Comparison of ENCODE assay signal across 15 cellular contexts in the genomic region with DNA sequence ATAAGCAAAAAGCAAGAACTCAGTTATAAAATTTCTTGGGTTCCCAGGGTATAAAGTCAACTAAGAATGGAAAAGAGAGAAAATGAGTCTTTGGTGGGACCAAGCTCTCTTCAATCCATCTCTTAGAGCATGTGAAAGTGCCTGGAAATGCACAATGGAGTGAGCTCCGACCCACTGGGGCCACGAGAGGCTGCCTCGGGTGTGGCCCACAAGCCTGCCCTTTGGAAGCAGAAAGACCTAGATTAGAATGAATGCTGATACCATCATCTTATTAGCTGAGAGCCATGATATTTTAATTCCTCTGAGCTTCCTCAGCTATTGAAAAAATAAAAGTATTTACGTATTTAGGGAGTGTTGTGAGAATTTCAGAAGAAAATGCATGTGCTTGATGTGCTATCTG. TPM values are rescaled to one million over a fixed set of nuclear protein-coding genes. Genes with fewer than 3 reads are reported as not detected.
DNase-seq lines count a peak whose midpoint lies in the region; ATAC-seq and TF ChIP-seq lines count a peak whose summit lies in the region.
"Had no signal": no experiment of that assay in that cellular context is flagged by ENCODE, and none has a peak within 500 bp of the region (broad histone marks: within the 10 kb centered on the region; RNA-seq: fewer than 3 reads in every experiment).

No MANE protein-coding gene starts in this region.

- TF ChIP-seq EP300 in suprapubic skin (IDR thresholded peaks at IDR 0.05), result no peak

- peak overlapping the region; percentile 65 for H3K27ac ChIP-seq in suprapubic skin
- H3K27ac ChIP-seq: C4-2B had no signal

- no peak for ATAC-seq in activated CD8-positive, alpha-beta T cell treated with anti-CD3 and anti-CD28 coated beads for 36 hours
- no peak for ATAC-seq in activated CD8-positive, alpha-beta T cell treated with anti-CD3 and anti-CD28 coated beads, Interleukin-2, amount 10 ng/mL, durations not matched to agents 7 days and 5 days
- no peak for ATAC-seq in stimulated activated naive CD8-positive, alpha-beta T cell treated with anti-CD3 and anti-CD28 coated beads, Interleukin-15, amount 100 ng/mL, for 72 hours
- ATAC-seq in esophagus mucosa, result no peak

- no peaks in the 10 kb centered on the region for H3K27me3 ChIP-seq in suprapubic skin
- H3K27me3 ChIP-seq: BE2C had no signal

- no peaks in the 10 kb centered on the region for H3K27me3 Mint-ChIP-seq in activated CD8-positive, alpha-beta T cell treated with anti-CD3 and anti-CD28 coated beads for 36 hours
- no peaks in the 10 kb centered on the region for H3K27me3 Mint-ChIP-seq in activated CD8-positive, alpha-beta T cell treated with anti-CD3 and anti-CD28 coated beads, Interleukin-2, amount 10 ng/mL, durations not matched to agents 7 days and 5 days (ENCODE audit: low read depth)
- H3K27me3 Mint-ChIP-seq in stimulated activated naive CD8-positive, alpha-beta T cell treated with anti-CD3 and anti-CD28 coated beads, Interleukin-15, Interleukin-2, amounts not matched to agents 100 ng/mL and 50 ng/mL, for 24 hours, result no peaks in the 10 kb centered on the region
- H3K27me3 Mint-ChIP-seq in stimulated activated naive CD8-positive, alpha-beta T cell treated with anti-CD3 and anti-CD28 coated beads, Interleukin-15, amount 100 ng/mL, for 72 hours, result no peaks in the 10 kb centered on the region
- no peaks in the 10 kb centered on the region for H3K27me3 Mint-ChIP-seq in dendritic cell treated with granulocyte-macrophage colony-stimulating factor and Interleukin-4, amounts not matched to agents 40 ng/mL and 50 ng/mL, for 4 days
- H3K27me3 Mint-ChIP-seq: CD4-positive, alpha-beta memory T cell had no signal

- no peak overlapping the region for H3K4me3 ChIP-seq in suprapubic skin

- peaks cover 59% of the 10 kb centered on the region for H3K4me1 Mint-ChIP-seq in activated CD8-positive, alpha-beta T cell treated with anti-CD3 and anti-CD28 coated beads for 36 hours (ENCODE audit: low read depth)
- H3K4me1 Mint-ChIP-seq in activated CD8-positive, alpha-beta T cell treated with anti-CD3 and anti-CD28 coated beads, Interleukin-2, amount 10 ng/mL, durations not matched to agents 7 days and 5 days (ENCODE audit: low read depth), result peaks cover 33% of the 10 kb centered on the region
- H3K4me1 Mint-ChIP-seq in stimulated activated naive CD8-positive, alpha-beta T cell treated with anti-CD3 and anti-CD28 coated beads, Interleukin-15, Interleukin-2, amounts not matched to agents 100 ng/mL and 50 ng/mL, for 24 hours (ENCODE audit: low read depth), result peaks cover 71% of the 10 kb centered on the region
- H3K4me1 Mint-ChIP-seq in stimulated activated naive CD8-positive, alpha-beta T cell treated with anti-CD3 and anti-CD28 coated beads, Interleukin-15, amount 100 ng/mL, for 72 hours, result peaks cover 93% of the 10 kb centered on the region
- H3K4me1 Mint-ChIP-seq in dendritic cell treated with granulocyte-macrophage colony-stimulating factor and Interleukin-4, amounts not matched to agents 40 ng/mL and 50 ng/mL, for 4 days (ENCODE audit: low read depth), result peaks cover 64% of the 10 kb centered on the region
- H3K4me1 Mint-ChIP-seq: H9 had no signal

- intact Hi-C loops in activated CD8-positive, alpha-beta T cell treated with anti-CD3 and anti-CD28 coated beads for 36 hours (cut with micrococcal nuclease), result loop anchor here (10.0 kb wide), 1 partner anchor 83 kb away; no protein-coding TSS in a partner anchor
- intact Hi-C loops in dendritic cell treated with granulocyte-macrophage colony-stimulating factor and Interleukin-4, amounts not matched to agents 40 ng/mL and 50 ng/mL, for 4 days (cut with micrococcal nuclease), result no loop called here

- no peaks in the 10 kb centered on the region for H3K9me3 Mint-ChIP-seq in activated CD8-positive, alpha-beta T cell treated with anti-CD3 and anti-CD28 coated beads for 36 hours
- H3K9me3 Mint-ChIP-seq in activated CD8-positive, alpha-beta T cell treated with anti-CD3 and anti-CD28 coated beads, Interleukin-2, amount 10 ng/mL, durations not matched to agents 7 days and 5 days (ENCODE audit: insufficient read depth), result no peaks in the 10 kb centered on the region
- H3K9me3 Mint-ChIP-seq in stimulated activated naive CD8-positive, alpha-beta T cell treated with anti-CD3 and anti-CD28 coated beads, Interleukin-15, Interleukin-2, amounts not matched to agents 100 ng/mL and 50 ng/mL, for 24 hours, result no peaks in the 10 kb centered on the region
- H3K9me3 Mint-ChIP-seq in stimulated activated naive CD8-positive, alpha-beta T cell treated with anti-CD3 and anti-CD28 coated beads, Interleukin-15, amount 100 ng/mL, for 72 hours, result no peaks in the 10 kb centered on the region
- H3K9me3 Mint-ChIP-seq in dendritic cell treated with granulocyte-macrophage colony-stimulating factor and Interleukin-4, amounts not matched to agents 40 ng/mL and 50 ng/mL, for 4 days, result no peaks in the 10 kb centered on the region
- H3K9me3 Mint-ChIP-seq: CD4-positive, alpha-beta memory T cell; H9 had no signal

- CTCF ChIA-PET in activated CD8-positive, alpha-beta T cell treated with anti-CD3 and anti-CD28 coated beads for 36 hours (lab: Charles Lee), result interaction anchor here (0.8 to 3.7 kb wide), 8 partner anchors 13 to 120 kb away, joined by 3 to 22 read pairs (median 8); a partner anchor contains a TSS
- CTCF ChIA-PET in activated CD8-positive, alpha-beta T cell treated with anti-CD3 and anti-CD28 coated beads, Interleukin-2, amount 10 ng/mL, durations not matched to agents 7 days and 5 days (lab: Charles Lee), result interaction anchor here (0.9 to 4.4 kb wide), 6 partner anchors 12 to 101 kb away, joined by 3 to 22 read pairs (median 6); a partner anchor contains a TSS

- no peaks in the 10 kb centered on the region for H3K9me3 ChIP-seq in suprapubic skin
- H3K9me3 ChIP-seq: BE2C had no signal

- no peak for TF ChIP-seq POLR2A in suprapubic skin (IDR thresholded peaks at IDR 0.05)

- peaks cover 8% of the 10 kb centered on the region for H3K36me3 ChIP-seq in suprapubic skin
- H3K36me3 ChIP-seq: BE2C had no signal

- H3K27ac Mint-ChIP-seq in activated CD8-positive, alpha-beta T cell treated with anti-CD3 and anti-CD28 coated beads for 36 hours, result peak overlapping the region; percentile 23
- no peak overlapping the region for H3K27ac Mint-ChIP-seq in activated CD8-positive, alpha-beta T cell treated with anti-CD3 and anti-CD28 coated beads, Interleukin-2, amount 10 ng/mL, durations not matched to agents 7 days and 5 days
- peak overlapping the region; percentile 99 for H3K27ac Mint-ChIP-seq in stimulated activated naive CD8-positive, alpha-beta T cell treated with anti-CD3 and anti-CD28 coated beads, Interleukin-15, Interleukin-2, amounts not matched to agents 100 ng/mL and 50 ng/mL, for 24 hours
- H3K27ac Mint-ChIP-seq in stimulated activated naive CD8-positive, alpha-beta T cell treated with anti-CD3 and anti-CD28 coated beads, Interleukin-15, amount 100 ng/mL, for 72 hours, result no peak overlapping the region
- peak overlapping the region; percentile 1 for H3K27ac Mint-ChIP-seq in dendritic cell treated with granulocyte-macrophage colony-stimulating factor and Interleukin-4, amounts not matched to agents 40 ng/mL and 50 ng/mL, for 4 days
- H3K27ac Mint-ChIP-seq: CD4-positive, alpha-beta memory T cell; H9 had no signal

- H3K36me3 Mint-ChIP-seq in activated CD8-positive, alpha-beta T cell treated with anti-CD3 and anti-CD28 coated beads for 36 hours (ENCODE audit: low read depth), result peaks cover 76% of the 10 kb centered on the region
- H3K36me3 Mint-ChIP-seq in activated CD8-positive, alpha-beta T cell treated with anti-CD3 and anti-CD28 coated beads, Interleukin-2, amount 10 ng/mL, durations not matched to agents 7 days and 5 days (ENCODE audit: low read depth), result peaks cover 19% of the 10 kb centered on the region
- H3K36me3 Mint-ChIP-seq in stimulated activated naive CD8-positive, alpha-beta T cell treated with anti-CD3 and anti-CD28 coated beads, Interleukin-15, Interleukin-2, amounts not matched to agents 100 ng/mL and 50 ng/mL, for 24 hours (ENCODE audit: low read depth), result peaks cover 77% of the 10 kb centered on the region
- peaks cover 100% of the 10 kb centered on the region for H3K36me3 Mint-ChIP-seq in dendritic cell treated with granulocyte-macrophage colony-stimulating factor and Interleukin-4, amounts not matched to agents 40 ng/mL and 50 ng/mL, for 4 days (ENCODE audit: low read depth)
- H3K36me3 Mint-ChIP-seq: CD4-positive, alpha-beta memory T cell had no signal

- H3K4me1 ChIP-seq in suprapubic skin, result peaks cover 62% of the 10 kb centered on the region
- H3K4me1 ChIP-seq: BE2C had no signal

- no peak for DNase-seq in activated CD8-positive, alpha-beta T cell treated with anti-CD3 and anti-CD28 coated beads for 36 hours
- DNase-seq in activated CD8-positive, alpha-beta T cell treated with anti-CD3 and anti-CD28 coated beads, Interleukin-2, amount 10 ng/mL, durations not matched to agents 7 days and 5 days, result no peak
- no peak for DNase-seq in stimulated activated naive CD8-positive, alpha-beta T cell treated with anti-CD3 and anti-CD28 coated beads, Interleukin-15, amount 100 ng/mL, for 72 hours
- no peak for DNase-seq in suprapubic skin (ENCODE audit: low spot score in 2 of 2)
- no peak for DNase-seq in UCSD-AML1 (lab: John Stamatoyannopoulos, UW; ENCODE audit: unreplicated experiment)
- DNase-seq: BE2C; CD4-positive, alpha-beta memory T cell; DMS79 treated with DMSO at 0.1 percent for 48 hours; EL; GOT3; H9 had no signal

- no peak for TF ChIP-seq CTCF in activated CD8-positive, alpha-beta T cell treated with anti-CD3 and anti-CD28 coated beads for 36 hours (IDR thresholded peaks at IDR 0.05)
- TF ChIP-seq CTCF in suprapubic skin (IDR thresholded peaks at IDR 0.05), result no peak

- POLR2A ChIA-PET in activated CD8-positive, alpha-beta T cell treated with anti-CD3 and anti-CD28 coated beads for 36 hours (lab: Charles Lee), result interaction anchor here (0.9 to 3.0 kb wide), 9 partner anchors 10 to 295 kb away, joined by 3 to 15 read pairs (median 5); a partner anchor contains a TSS
- POLR2A ChIA-PET in activated CD8-positive, alpha-beta T cell treated with anti-CD3 and anti-CD28 coated beads, Interleukin-2, amount 10 ng/mL, durations not matched to agents 7 days and 5 days (lab: Charles Lee), result interaction anchor here (1.0 kb wide), 1 partner anchor 26 kb away, joined by 3 read pairs; no protein-coding TSS in a partner anchor

- WGBS in suprapubic skin, result 42% methylated on average over 4 of the region's 4 CpGs

- H3K4me3 Mint-ChIP-seq in activated CD8-positive, alpha-beta T cell treated with anti-CD3 and anti-CD28 coated beads for 36 hours, result no peak overlapping the region
- H3K4me3 Mint-ChIP-seq in activated CD8-positive, alpha-beta T cell treated with anti-CD3 and anti-CD28 coated beads, Interleukin-2, amount 10 ng/mL, durations not matched to agents 7 days and 5 days, result no peak overlapping the region
- H3K4me3 Mint-ChIP-seq in stimulated activated naive CD8-positive, alpha-beta T cell treated with anti-CD3 and anti-CD28 coated beads, Interleukin-15, Interleukin-2, amounts not matched to agents 100 ng/mL and 50 ng/mL, for 24 hours, result no peak overlapping the region
- no peak overlapping the region for H3K4me3 Mint-ChIP-seq in stimulated activated naive CD8-positive, alpha-beta T cell treated with anti-CD3 and anti-CD28 coated beads, Interleukin-15, amount 100 ng/mL, for 72 hours
- H3K4me3 Mint-ChIP-seq in dendritic cell treated with granulocyte-macrophage colony-stimulating factor and Interleukin-4, amounts not matched to agents 40 ng/mL and 50 ng/mL, for 4 days, result no peak overlapping the region
- H3K4me3 Mint-ChIP-seq: CD4-positive, alpha-beta memory T cell; H9 had no signal

RNA-seq across cellular contexts. Expression of a gene that starts 42.5 kb away (rescaled TPM):
- total RNA-seq in activated CD8-positive, alpha-beta T cell treated with anti-CD3 and anti-CD28 coated beads for 36 hours, result 100 to 1,000 TPM; 373 to 382 TPM
- 100 to 1,000 TPM; 180 to 207 TPM for total RNA-seq in activated CD8-positive, alpha-beta T cell treated with anti-CD3 and anti-CD28 coated beads, Interleukin-2, amount 10 ng/mL, durations not matched to agents 7 days and 5 days
- total RNA-seq in suprapubic skin (100 to 1,000 TPM in 1 of 4 donors, 10 to 100 TPM in 3; 47.9 to 152 (median 76.2) TPM), esophagus mucosa (25.1 TPM)

RNA-seq across cellular contexts. Expression of a gene that starts 42.6 kb away (rescaled TPM):
- 10 to 100 TPM; 84.6 to 86.4 TPM for total RNA-seq in activated CD8-positive, alpha-beta T cell treated with anti-CD3 and anti-CD28 coated beads for 36 hours
- total RNA-seq in activated CD8-positive, alpha-beta T cell treated with anti-CD3 and anti-CD28 coated beads, Interleukin-2, amount 10 ng/mL, durations not matched to agents 7 days and 5 days, result 10 to 100 TPM; 13.2 to 14.5 TPM
- total RNA-seq in suprapubic skin, result 10 to 100 TPM; 36.7 to 47.9 (median 41.2) TPM
- total RNA-seq in esophagus mucosa, result 18.0 TPM

Comparison
In these comparisons a context has a peak if more than half of its experiments do, and no peak if none do; other contexts are left out.
1. H3K27ac Mint-ChIP-seq: peak in activated CD8-positive, alpha-beta T cell treated with anti-CD3 and anti-CD28 coated beads for 36 hours (single experiment), stimulated activated naive CD8-positive, alpha-beta T cell treated with anti-CD3 and anti-CD28 coated beads, Interleukin-15, Interleukin-2, amounts not matched to agents 100 ng/mL and 50 ng/mL, for 24 hours (single experiment) and dendritic cell treated with granulocyte-macrophage colony-stimulating factor and Interleukin-4, amounts not matched to agents 40 ng/mL and 50 ng/mL, for 4 days (single experiment); none in activated CD8-positive, alpha-beta T cell treated with anti-CD3 and anti-CD28 coated beads, Interleukin-2, amount 10 ng/mL, durations not matched to agents 7 days and 5 days (single experiment) and stimulated activated naive CD8-positive, alpha-beta T cell treated with anti-CD3 and anti-CD28 coated beads, Interleukin-15, amount 100 ng/mL, for 72 hours (0 of 2).